1 cellular context compared by ENCODE assay signal in the genomic region with DNA sequence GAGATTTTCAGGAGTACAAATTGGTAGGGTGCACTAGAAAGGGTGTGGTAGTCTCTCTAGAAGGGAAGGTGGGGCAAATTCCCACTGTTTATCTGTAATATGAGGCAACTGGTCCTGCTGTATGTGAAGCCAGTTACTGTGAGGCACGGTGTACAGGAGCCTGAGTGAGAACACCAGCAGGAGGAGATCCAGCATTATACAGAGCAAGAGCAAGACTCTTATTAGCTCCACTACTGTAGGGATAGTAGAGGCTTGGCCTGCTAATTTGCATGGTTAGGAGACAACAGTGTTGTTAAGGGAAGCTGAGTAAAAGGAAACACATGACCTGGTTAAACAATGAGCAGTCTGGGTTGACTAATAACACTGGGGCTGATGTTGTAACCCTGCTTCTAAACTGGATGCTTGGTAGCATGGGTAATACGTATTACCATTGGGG.
TF ChIP-seq lines count a peak whose summit lies in the region.

No MANE protein-coding gene starts in this region.

TF ChIP-seq in K562, 482 proteins besides CTCF, POLR2A, EP300 and RAD21 (continued from another document):
- TF ChIP-seq, protein P1, sequence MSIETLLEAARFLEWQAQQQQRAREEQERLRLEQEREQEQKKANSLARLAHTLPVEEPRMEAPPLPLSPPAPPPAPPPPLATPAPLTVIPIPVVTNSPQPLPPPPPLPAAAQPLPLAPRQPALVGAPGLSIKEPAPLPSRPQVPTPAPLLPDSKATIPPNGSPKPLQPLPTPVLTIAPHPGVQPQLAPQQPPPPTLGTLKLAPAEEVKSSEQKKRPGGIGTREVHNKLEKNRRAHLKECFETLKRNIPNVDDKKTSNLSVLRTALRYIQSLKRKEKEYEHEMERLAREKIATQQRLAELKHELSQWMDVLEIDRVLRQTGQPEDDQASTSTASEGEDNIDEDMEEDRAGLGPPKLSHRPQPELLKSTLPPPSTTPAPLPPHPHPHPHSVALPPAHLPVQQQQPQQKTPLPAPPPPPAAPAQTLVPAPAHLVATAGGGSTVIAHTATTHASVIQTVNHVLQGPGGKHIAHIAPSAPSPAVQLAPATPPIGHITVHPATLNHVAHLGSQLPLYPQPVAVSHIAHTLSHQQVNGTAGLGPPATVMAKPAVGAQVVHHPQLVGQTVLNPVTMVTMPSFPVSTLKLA (conservative IDR thresholded peaks at IDR 0.05) = no peak
- TF ChIP-seq ZNF79 (CRISPR knock-in tag; IDR thresholded peaks at IDR 0.05; ENCODE audit: low read depth) = no peak
- no peak for TF ChIP-seq RCOR1 (IDR thresholded peaks at IDR 0.05; ENCODE audit: borderline replicate concordance in 1 of 2, low read depth in 2 of 2, low read length in 2 of 2)
- TF ChIP-seq, protein P2, sequence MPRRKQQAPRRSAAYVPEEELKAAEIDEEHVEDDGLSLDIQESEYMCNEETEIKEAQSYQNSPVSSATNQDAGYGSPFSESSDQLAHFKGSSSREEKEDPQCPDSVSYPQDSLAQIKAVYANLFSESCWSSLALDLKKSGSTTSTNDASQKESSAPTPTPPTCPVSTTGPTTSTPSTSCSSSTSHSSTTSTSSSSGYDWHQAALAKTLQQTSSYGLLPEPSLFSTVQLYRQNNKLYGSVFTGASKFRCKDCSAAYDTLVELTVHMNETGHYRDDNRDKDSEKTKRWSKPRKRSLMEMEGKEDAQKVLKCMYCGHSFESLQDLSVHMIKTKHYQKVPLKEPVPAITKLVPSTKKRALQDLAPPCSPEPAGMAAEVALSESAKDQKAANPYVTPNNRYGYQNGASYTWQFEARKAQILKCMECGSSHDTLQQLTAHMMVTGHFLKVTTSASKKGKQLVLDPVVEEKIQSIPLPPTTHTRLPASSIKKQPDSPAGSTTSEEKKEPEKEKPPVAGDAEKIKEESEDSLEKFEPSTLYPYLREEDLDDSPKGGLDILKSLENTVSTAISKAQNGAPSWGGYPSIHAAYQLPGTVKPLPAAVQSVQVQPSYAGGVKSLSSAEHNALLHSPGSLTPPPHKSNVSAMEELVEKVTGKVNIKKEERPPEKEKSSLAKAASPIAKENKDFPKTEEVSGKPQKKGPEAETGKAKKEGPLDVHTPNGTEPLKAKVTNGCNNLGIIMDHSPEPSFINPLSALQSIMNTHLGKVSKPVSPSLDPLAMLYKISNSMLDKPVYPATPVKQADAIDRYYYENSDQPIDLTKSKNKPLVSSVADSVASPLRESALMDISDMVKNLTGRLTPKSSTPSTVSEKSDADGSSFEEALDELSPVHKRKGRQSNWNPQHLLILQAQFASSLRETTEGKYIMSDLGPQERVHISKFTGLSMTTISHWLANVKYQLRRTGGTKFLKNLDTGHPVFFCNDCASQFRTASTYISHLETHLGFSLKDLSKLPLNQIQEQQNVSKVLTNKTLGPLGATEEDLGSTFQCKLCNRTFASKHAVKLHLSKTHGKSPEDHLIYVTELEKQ (CRISPR knock-in tag; IDR thresholded peaks at IDR 0.05) = no peak
